1 cellular context compared by ENCODE assay signal in the genomic region with DNA sequence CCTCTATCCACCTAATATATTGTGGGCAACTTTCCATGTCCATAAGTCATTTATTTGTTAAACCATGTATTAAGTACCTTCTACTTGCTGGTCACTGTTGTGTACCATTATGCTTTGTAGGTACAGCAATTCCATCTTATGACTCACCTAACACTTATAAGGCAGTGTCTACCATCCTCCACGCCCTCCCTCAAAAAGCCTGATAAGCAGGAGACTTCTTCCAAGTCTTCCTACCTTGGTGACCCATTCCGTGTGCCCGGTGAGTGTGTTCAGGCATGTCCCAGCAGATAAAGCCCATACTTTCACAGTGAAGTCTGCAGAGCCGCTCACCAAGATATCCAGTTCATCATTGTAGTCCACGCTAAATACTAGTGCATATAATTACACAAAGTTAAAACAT.
TF ChIP-seq lines count a peak whose summit lies in the region.

No MANE protein-coding gene starts in this region.

TF ChIP-seq in K562, 482 proteins besides CTCF, POLR2A, EP300 and RAD21 (continued from another document):
- TF ChIP-seq TCF3 (CRISPR knock-in tag; IDR thresholded peaks at IDR 0.05) (peak; percentile 53; the same call in 1 of the 2 replicates), DPF2 (IDR thresholded peaks at IDR 0.05) (peak; percentile 44), CBFA2T2 (conservative IDR thresholded peaks at IDR 0.05) (peak; percentile 60), POLR2AphosphoS5 (IDR thresholded peaks at IDR 0.05; ENCODE audit: control insufficient read depth, insufficient read depth, low read depth, low read length) (peak; percentile 52; the same call in 1 of the 2 replicates), ZNF347 (CRISPR knock-in tag; IDR thresholded peaks at IDR 0.05; ENCODE audit: low read depth) (no peak), MYNN (IDR thresholded peaks at IDR 0.05) (peak; percentile 60; the same call in 1 of the 2 replicates), MYNN (CRISPR knock-in tag; IDR thresholded peaks at IDR 0.05) (no peak), TEAD4 (IDR thresholded peaks at IDR 0.05; ENCODE audit: low read length) (peak; percentile 52; the same call in 1 of the 2 replicates), TEAD4 (CRISPR knock-in tag; IDR thresholded peaks at IDR 0.05; ENCODE audit: borderline replicate concordance) (no peak), CXXC5 (CRISPR knock-in tag; IDR thresholded peaks at IDR 0.05) (0 out of 2 replicates have a peak, but pooled peaks have one; percentile 21), CREB1 (IDR thresholded peaks at IDR 0.05) (peak; percentile 26; the same call in 1 of the 2 replicates), CREB1 (CRISPR knock-in tag; IDR thresholded peaks at IDR 0.05) (no peak), CBFA2T3 (IDR thresholded peaks at IDR 0.05) (peak; percentile 82), ELF1 (tag; IDR thresholded peaks at IDR 0.05) (0 out of 2 replicates have a peak, but pooled peaks have one; percentile 33), MBD1 (CRISPR knock-in tag; IDR thresholded peaks at IDR 0.05) (no peak), MCM2 (IDR thresholded peaks at IDR 0.05; ENCODE audit: low read depth) (no peak), MAFF (IDR thresholded peaks at IDR 0.05; ENCODE audit: low read length) (no peak), GATAD2B (IDR thresholded peaks at IDR 0.05; ENCODE audit: borderline replicate concordance) (no peak), SMARCE1 (IDR thresholded peaks at IDR 0.05) (peak; percentile 37; the same call in 1 of the 2 replicates), NEUROD1 (IDR thresholded peaks at IDR 0.05; ENCODE audit: borderline replicate concordance, low read depth, low read length, partially characterized antibody) (no peak), SRF (CRISPR knock-in tag; IDR thresholded peaks at IDR 0.05) (peak in 1 of 2 experiments; percentile 22; a peak in 1 of 4 replicates), ZNF57 (CRISPR knock-in tag; IDR thresholded peaks at IDR 0.05) (no peak), FOSL1 (tag; conservative IDR thresholded peaks at IDR 0.05) (peak; percentile 76), STAT5A (IDR thresholded peaks at IDR 0.05; ENCODE audit: borderline replicate concordance, low read length) (0 out of 2 replicates have a peak, but pooled peaks have one; percentile 30), ARID1B (IDR thresholded peaks at IDR 0.05) (peak; percentile 62), FOS (IDR thresholded peaks at IDR 0.05; ENCODE audit: extremely low read depth, insufficient read length) (no peak), NCOR1 (IDR thresholded peaks at IDR 0.05) (peak; percentile 44; the same call in 1 of the 2 replicates)
- TF ChIP-seq, protein P1, sequence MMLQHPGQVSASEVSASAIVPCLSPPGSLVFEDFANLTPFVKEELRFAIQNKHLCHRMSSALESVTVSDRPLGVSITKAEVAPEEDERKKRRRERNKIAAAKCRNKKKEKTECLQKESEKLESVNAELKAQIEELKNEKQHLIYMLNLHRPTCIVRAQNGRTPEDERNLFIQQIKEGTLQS (IDR thresholded peaks at IDR 0.05): peak; percentile 59; the same call in 1 of the 2 replicates
- TF ChIP-seq, protein P1 (CRISPR knock-in tag; conservative IDR thresholded peaks at IDR 0.05): no peak
- TF ChIP-seq, protein P2, sequence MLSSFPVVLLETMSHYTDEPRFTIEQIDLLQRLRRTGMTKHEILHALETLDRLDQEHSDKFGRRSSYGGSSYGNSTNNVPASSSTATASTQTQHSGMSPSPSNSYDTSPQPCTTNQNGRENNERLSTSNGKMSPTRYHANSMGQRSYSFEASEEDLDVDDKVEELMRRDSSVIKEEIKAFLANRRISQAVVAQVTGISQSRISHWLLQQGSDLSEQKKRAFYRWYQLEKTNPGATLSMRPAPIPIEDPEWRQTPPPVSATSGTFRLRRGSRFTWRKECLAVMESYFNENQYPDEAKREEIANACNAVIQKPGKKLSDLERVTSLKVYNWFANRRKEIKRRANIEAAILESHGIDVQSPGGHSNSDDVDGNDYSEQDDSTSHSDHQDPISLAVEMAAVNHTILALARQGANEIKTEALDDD (IDR thresholded peaks at IDR 0.05): peak; percentile 19; the same call in 1 of the 2 replicates
